Comparison of ENCODE assay signal across 15 cellular contexts in the genomic region with DNA sequence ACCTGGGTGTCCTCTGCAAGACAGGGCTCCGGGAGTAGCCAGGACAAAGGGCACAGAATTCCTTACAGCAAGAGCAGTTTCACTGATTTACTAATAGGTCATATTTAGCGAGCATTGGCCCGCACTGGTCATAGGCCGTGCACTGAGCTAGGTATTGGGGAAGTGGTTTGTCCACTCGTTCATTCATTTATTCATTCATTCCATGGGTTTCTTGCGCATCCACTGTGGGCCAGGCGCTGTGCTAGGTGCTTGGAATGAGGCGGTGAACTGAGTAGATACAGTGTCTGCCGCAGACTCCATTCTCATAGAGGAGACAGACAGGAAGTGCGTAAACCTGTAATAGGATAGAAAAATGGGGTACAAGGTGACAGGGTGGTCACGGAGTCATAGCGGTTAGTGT. TPM values are rescaled to one million over a fixed set of nuclear protein-coding genes. Genes with fewer than 3 reads are reported as not detected.
A peak's percentile ranks its signal among the peaks of the same experiment; 100 is the strongest.
DNase-seq lines count a peak whose midpoint lies in the region; ATAC-seq, FAIRE-seq and TF ChIP-seq lines count a peak whose summit lies in the region.
"Had no signal": no experiment of that assay in that cellular context is flagged by ENCODE, and none has a peak within 500 bp of the region (broad histone marks: within the 10 kb centered on the region; RNA-seq: fewer than 3 reads in every experiment).

No MANE protein-coding gene starts in this region.

- no peak for TF ChIP-seq RAD21 in K562 (CRISPR knock-in tag; conservative IDR thresholded peaks at IDR 0.05 in 1 of 2, IDR thresholded peaks at IDR 0.05 in 1 of 2)
- no peak for TF ChIP-seq RAD21 in HepG2 (CRISPR knock-in tag; IDR thresholded peaks at IDR 0.05)

- H3K36me3 ChIP-seq in heart right ventricle (no peaks in the 10 kb centered on the region), K562 (ENCODE audit: control insufficient read depth, insufficient read depth, low read length) (no peaks in the 10 kb centered on the region), HepG2 (replicated peaks in 1 of 2; ENCODE audit: control insufficient read depth in 1 of 2, insufficient read depth in 2 of 2, low read length in 2 of 2) (no peaks in the 10 kb centered on the region)
- H3K36me3 ChIP-seq: BLaER1 had no signal

- ATAC-seq in Right ventricle myocardium inferior (no peak), heart right ventricle (no peak), K562 (no peak), HepG2 (peak; percentile 13; the same call in 2 of the 3 replicates)
- ATAC-seq: GM23338 had no signal

- H3K9ac ChIP-seq in K562 (ENCODE audit: insufficient read depth in 1 of 2, low read depth in 2 of 2, low read length in 2 of 2) (no peak overlapping the region), HepG2 (ENCODE audit: insufficient read depth, low read depth, low read length) (no peak overlapping the region)
- H3K9ac ChIP-seq: BLaER1 had no signal

- no peaks in the 10 kb centered on the region for H3K79me2 ChIP-seq in K562 (ENCODE audit: control insufficient read depth, insufficient read depth, low read length)
- no peaks in the 10 kb centered on the region for H3K79me2 ChIP-seq in HepG2 (ENCODE audit: insufficient read depth, low read length)

- no peak overlapping the region for H3K4me3 ChIP-seq in heart right ventricle
- H3K4me3 ChIP-seq in K562 = no peak overlapping the region
- no peak overlapping the region; a peak in 1 of 6 replicates for H3K4me3 ChIP-seq in HepG2 (replicated peaks in 1 of 3; ENCODE audit: insufficient read depth in 1 of 3, low read depth in 2 of 3, low read length in 3 of 3)
- H3K4me3 ChIP-seq: BLaER1, GM23338 had no signal

- in situ Hi-C loops in K562 (cut with MboI) (no loop called here), HepG2 (cut with HindIII; ENCODE audit: extremely low pct_ligation_motif_present, low pct_unique_long_range_greater_than_20kb) (no loop called here), KBM-7 (cut with MboI; ENCODE audit: low pct_unique_long_range_greater_than_20kb, low sequenced_read_pairs) (no loop called here)

- WGBS in heart right ventricle, 2 donors = 95 to 99% methylated on average over 12 of the region's 12 CpGs
- 73% methylated on average over 12 of the region's 12 CpGs for WGBS in K562 (ENCODE audit: insufficient coverage, low coverage, missing lambda C conversion rate)
- 55% methylated on average over 12 of the region's 12 CpGs for WGBS in HepG2 (ENCODE audit: low lambda C conversion rate)

- POLR2A ChIA-PET in K562 (lab: Yijun Ruan, JAX) = no interaction called here
- POLR2A ChIA-PET in HepG2 (lab: Yijun Ruan, JAX) = interaction anchor here (1.1 to 1.5 kb wide), 2 partner anchors 8 to 29 kb away, joined by 4 read pairs; no protein-coding TSS in a partner anchor

- intact Hi-C loops in Right ventricle myocardium inferior (cut with DNase I) (no loop called here), heart right ventricle (cut with DNase I) (no loop called here), K562 (cut with micrococcal nuclease) (no loop called here), HepG2 (cut with micrococcal nuclease; ENCODE audit: unreplicated experiment) (loop anchor here (2.0 kb wide), 1 partner anchor 29 kb away; no protein-coding TSS in a partner anchor), posterior vena cava (cut with DNase I) (no loop called here)

- H3K4me2 ChIP-seq in K562 (ENCODE audit: insufficient read depth, low read length) = no peak overlapping the region
- peak overlapping the region; percentile 85 for H3K4me2 ChIP-seq in HepG2 (ENCODE audit: low read depth, low read length)
- H3K4me2 ChIP-seq: GM23338 had no signal

- TF ChIP-seq EP300 in K562 (IDR thresholded peaks at IDR 0.05; ENCODE audit: low read length) (no peak), HepG2 (IDR thresholded peaks at IDR 0.05; ENCODE audit: low read depth in 2 of 2, low read length in 2 of 2) (no peak), HepG2 (CRISPR knock-in tag; IDR thresholded peaks at IDR 0.05; ENCODE audit: borderline replicate concordance) (no peak)

- H2AFZ ChIP-seq in K562 (ENCODE audit: low read depth, low read length) (no peak overlapping the region), HepG2 (ENCODE audit: low read length) (no peak overlapping the region)
- H2AFZ ChIP-seq: GM23338 had no signal

- no peak for TF ChIP-seq POLR2A in K562 (conservative IDR thresholded peaks at IDR 0.05)
- no peak for TF ChIP-seq POLR2A in HepG2 (IDR thresholded peaks at IDR 0.05; ENCODE audit: insufficient read depth in 1 of 2, low read depth in 2 of 2, low read length in 2 of 2)

- no peak for FAIRE-seq in K562 (lab: Jason Lieb, UNC)
- FAIRE-seq in HepG2 (lab: Jason Lieb, UNC) = no peak
- no peak for FAIRE-seq in HTR-8/SVneo (lab: Jason Lieb, UNC)

- no peaks in the 10 kb centered on the region; the same call in 1 of the 2 replicates for H4K20me1 ChIP-seq in K562 (replicated peaks; ENCODE audit: control insufficient read depth, insufficient read depth, low read length)
- no peaks in the 10 kb centered on the region for H4K20me1 ChIP-seq in HepG2 (ENCODE audit: insufficient read depth, low read length)
- H4K20me1 ChIP-seq: BLaER1 had no signal

- H3K4me1 ChIP-seq in heart right ventricle (peaks cover 6 to 49% (median 15%) of the 10 kb centered on the region in 9 donors), K562 (replicated peaks in 1 of 2; ENCODE audit: control insufficient read depth in 2 of 2, insufficient read depth in 2 of 2, low read length in 2 of 2) (peaks cover 26 to 41% of the 10 kb centered on the region in 2 experiments), HepG2 (ENCODE audit: insufficient read depth, low read length) (peaks cover 52% of the 10 kb centered on the region)

- H3K9me3 ChIP-seq in heart right ventricle (peaks cover 0 to 3% (median 0%) of the 10 kb centered on the region in 11 donors), K562 (replicated peaks; ENCODE audit: control insufficient read depth, insufficient read depth, low read depth, low read length) (no peaks in the 10 kb centered on the region), HepG2 (ENCODE audit: low read length) (peaks cover 4% of the 10 kb centered on the region)

- BruUV-seq in K562 (replicated peaks; lab: Mats Ljungman, UMichigan) (no TSS peak), HepG2 (replicated peaks; lab: Mats Ljungman, UMichigan) (no TSS peak)

- no peaks in the 10 kb centered on the region for H3K9me1 ChIP-seq in K562 (ENCODE audit: control insufficient read depth, insufficient read depth, low read length)

- H3K27ac ChIP-seq in heart right ventricle = no peak overlapping the region
- H3K27ac ChIP-seq in K562 (ENCODE audit: extremely low read depth, low read depth, low read length) = no peak overlapping the region
- no peak overlapping the region for H3K27ac ChIP-seq in HepG2 (ENCODE audit: extremely low read length, insufficient read depth, low read length)
- H3K27ac ChIP-seq: BLaER1 had no signal

- H3K27me3 ChIP-seq in heart right ventricle (no peaks in the 10 kb centered on the region), K562 (ENCODE audit: control insufficient read depth in 2 of 2, insufficient read depth in 2 of 2, low read length in 2 of 2) (peaks cover under 1 to 19% of the 10 kb centered on the region in 2 experiments; a peak in 3 of 5 replicates), HepG2 (ENCODE audit: control insufficient read depth in 1 of 2, insufficient read depth in 2 of 2, low read length in 2 of 2) (no peaks in the 10 kb centered on the region; a peak in 1 of 5 replicates)
- H3K27me3 ChIP-seq: BLaER1 had no signal

- TF ChIP-seq CTCF in heart right ventricle (IDR thresholded peaks at IDR 0.05) = no peak
- TF ChIP-seq CTCF in K562 (IDR thresholded peaks at IDR 0.05 in 2 of 3, conservative IDR thresholded peaks at IDR 0.05 in 1 of 3; ENCODE audit: insufficient read depth in 2 of 3, low read depth in 1 of 3, low read length in 3 of 3) = no peak
- TF ChIP-seq CTCF in HepG2 (CRISPR knock-in tag; IDR thresholded peaks at IDR 0.05) = no peak

- DNase-seq in Right ventricle myocardium inferior (ENCODE audit: missing footprints) (peak; percentile 55), heart right ventricle (no peak), K562 (ENCODE audit: extremely low read depth in 1 of 4, low spot score in 3 of 4) (no peak), HepG2 (ENCODE audit: low spot score) (no peak), posterior vena cava (ENCODE audit: low spot score) (peak; percentile 56), NCI-H748 treated with DMSO at 0.1 percent for 48 hours (lab: John Stamatoyannopoulos, UW) (no peak), HTR-8/SVneo (ENCODE audit: insufficient read length, low spot score) (no peak), KBM-7 (no peak)
- DNase-seq: 8988T; AML-193; CD8-positive, alpha-beta memory T cell; H7 had no signal

- CTCF ChIA-PET in K562 (lab: Yijun Ruan, JAX; ENCODE audit: low intra/inter-chr PET ratio) (no interaction called here), HepG2 (lab: Yijun Ruan, JAX; ENCODE audit: low intra/inter-chr PET ratio, low total read pairs) (no interaction called here)

RNA-seq across cellular contexts. Expression of gene LINC01488, which starts 13.2 kb away (rescaled TPM):
- 0.08 TPM for total RNA-seq in Right ventricle myocardium inferior
- total RNA-seq in heart right ventricle = under 1 TPM in 6 of 10 donors, not detected in 4; 0.12 to 0.23 (median 0.15) TPM
- under 1 TPM; 0.03 to 0.59 TPM for polyA plus RNA-seq in heart right ventricle
- total RNA-seq in K562 (2011; cell fraction: chromatin; rRNA removed; ENCODE audit: low replicate concordance) = not detected in 2 replicates
- not detected in 2 replicates for total RNA-seq in K562 (2011; cell fraction: nucleolus; rRNA removed)
- not detected in 2 replicates for total RNA-seq in K562 (2011; cell fraction: nucleoplasm; rRNA removed)
- total RNA-seq in K562 (2014; rRNA removed) = not detected in 2 replicates
- total RNA-seq in K562 (2014; rRNA removed; fragmentation: Illumina TruSeq; extraction: Trizol) = not detected in 2 replicates
- total RNA-seq in K562 (2015; rRNA removed; fragmentation: Illumina TruSeq; extraction: Trizol) = not detected in 2 replicates
- total RNA-seq in K562 (2021) = not detected in 2 replicates
- not detected in 2 replicates for polyA plus RNA-seq in K562 (2011; rRNA removed)
- not detected in 2 replicates for polyA plus RNA-seq in K562 (2011; cell fraction: cytosol; rRNA removed)
- not detected in 2 replicates for polyA plus RNA-seq in K562 (2011; cell fraction: nucleus; rRNA removed)
- polyA plus RNA-seq in K562 (2012) = not detected in 2 replicates
- not detected in 2 replicates for polyA plus RNA-seq in K562 (2014; fragmentation: Illumina TruSeq; extraction: Trizol)
- not detected for polyA plus RNA-seq in K562 (2014; fragmentation: Nextera tagmentation; extraction: Ambion mirVana)
- not detected in 2 replicates for polyA plus RNA-seq in K562 (2014; rRNA removed)
- not detected in 2 replicates for polyA minus RNA-seq in K562 (2011; rRNA and poly(A)+ RNA removed)
- polyA minus RNA-seq in K562 (2011; cell fraction: cytosol; rRNA and poly(A)+ RNA removed) = not detected in 2 replicates
- polyA minus RNA-seq in K562 (2011; cell fraction: nucleus; rRNA and poly(A)+ RNA removed) = not detected in 2 replicates
- total RNA-seq in HepG2 (2016; rRNA removed; fragmentation: Illumina TruSeq; extraction: Trizol) = 0.14 and 0.58 TPM in 2 replicates
- total RNA-seq in HepG2 (2016; cell fraction: cytosol; rRNA removed; fragmentation: Illumina TruSeq; extraction: Trizol; ENCODE audit: low read depth) = 0.10 and 0.18 TPM in 2 replicates
- total RNA-seq in HepG2 (2016; cell fraction: insoluble cytoplasmic fraction; rRNA removed; fragmentation: Illumina TruSeq; extraction: Trizol) = 0.09 and 0.74 TPM in 2 replicates
- total RNA-seq in HepG2 (2016; cell fraction: membrane; rRNA removed; fragmentation: Illumina TruSeq; extraction: Trizol) = 0.17 and 0.31 TPM in 2 replicates
- 0.47 and 1.4 TPM in 2 replicates for total RNA-seq in HepG2 (2016; cell fraction: nucleus; rRNA removed; fragmentation: Illumina TruSeq; extraction: Trizol)
- polyA plus RNA-seq in HepG2 (2011; rRNA removed) = 0.13 and 0.26 TPM in 2 replicates
- polyA plus RNA-seq in HepG2 (2011; cell fraction: cytosol; rRNA removed) = 0.11 TPM in 1 of 2 replicates, not detected in the other
- 0.31 and 1.3 TPM in 2 replicates for polyA plus RNA-seq in HepG2 (2011; cell fraction: nucleus; rRNA removed)
- 0.04 TPM in 1 of 2 replicates, not detected in the other for polyA plus RNA-seq in HepG2 (2012)
- polyA plus RNA-seq in HepG2 (2016; cell fraction: cytosol; fragmentation: Illumina TruSeq; extraction: Trizol; ENCODE audit: low read depth) = 0.09 and 0.12 TPM in 2 replicates
- polyA plus RNA-seq in HepG2 (2016; cell fraction: insoluble cytoplasmic fraction; fragmentation: Illumina TruSeq; extraction: Trizol; ENCODE audit: low read depth) = 0.21 and 0.39 TPM in 2 replicates
- 0.22 TPM in 2 replicates for polyA plus RNA-seq in HepG2 (2016; cell fraction: membrane; fragmentation: Illumina TruSeq; extraction: Trizol; ENCODE audit: low read depth)
- 1.7 and 3.1 TPM in 2 replicates for polyA plus RNA-seq in HepG2 (2016; cell fraction: nucleus; fragmentation: Illumina TruSeq; extraction: Trizol; ENCODE audit: insufficient read depth, low read depth)
- polyA minus RNA-seq in HepG2 (2011; rRNA and poly(A)+ RNA removed; ENCODE audit: low replicate concordance) = 0.16 TPM in 1 of 2 replicates, not detected in the other
- polyA minus RNA-seq in HepG2 (2011; cell fraction: cytosol; rRNA and poly(A)+ RNA removed) = not detected in 2 replicates
- polyA minus RNA-seq in HepG2 (2011; cell fraction: nucleus; rRNA and poly(A)+ RNA removed) = 0.12 and 0.39 TPM in 2 replicates
- not detected for total RNA-seq in posterior vena cava
- total RNA-seq: CD8-positive, alpha-beta memory T cell; Daoy; GM23338; H7 had no signal
- polyA plus RNA-seq: CD8-positive, alpha-beta memory T cell; GM23338 had no signal

Comparison
In these comparisons a context has a peak if more than half of its experiments do, and no peak if none do; other contexts are left out.
1. DNase-seq: peak in Right ventricle myocardium inferior (single experiment) and posterior vena cava (single experiment); none in heart right ventricle (0 of 2), K562 (0 of 4), HepG2 (single experiment), NCI-H748 treated with DMSO at 0.1 percent for 48 hours (single experiment), HTR-8/SVneo (single experiment) and KBM-7 (single experiment).